Comparison of ENCODE assay signal across 13 cellular contexts in the genomic region with DNA sequence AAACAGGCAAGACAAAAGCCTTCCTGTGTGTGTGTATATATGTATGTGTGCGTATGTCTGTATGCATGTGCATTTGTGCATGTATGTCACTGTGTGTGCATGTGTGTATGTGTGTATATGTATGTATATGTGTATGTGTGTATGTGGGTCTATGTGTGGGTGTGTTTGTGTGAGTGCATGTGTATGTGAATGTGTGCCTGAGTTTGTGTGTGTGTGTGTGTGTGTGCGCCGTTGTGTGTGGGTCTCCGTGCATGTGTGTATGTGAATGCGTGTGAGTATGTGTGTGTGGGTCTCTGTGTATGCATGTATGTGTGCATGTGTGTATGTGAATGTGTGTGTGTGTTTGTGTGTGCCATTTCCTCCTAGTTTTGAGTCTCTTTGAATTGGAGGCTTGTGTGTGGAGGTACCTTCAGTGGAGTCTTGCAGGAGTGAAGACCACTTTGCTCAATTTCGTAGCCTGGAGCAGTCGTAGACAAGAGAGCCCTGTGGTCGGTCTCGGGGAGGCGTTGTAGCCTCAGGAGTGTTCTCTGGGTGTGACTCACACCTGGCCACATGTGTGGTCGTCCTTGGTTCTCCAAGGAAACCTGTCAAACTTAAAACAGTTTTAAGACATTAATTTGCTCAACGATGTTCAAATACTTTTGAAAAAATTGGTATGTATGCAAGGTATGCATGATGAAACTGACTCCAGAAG.
"Had no signal": no experiment of that assay in that cellular context is flagged by ENCODE, and none has a peak within 500 bp of the region (broad histone marks: within the 10 kb centered on the region; RNA-seq: fewer than 3 reads in every experiment).

No MANE protein-coding gene starts in this region.

- H3K27ac ChIP-seq: esophagus squamous epithelium, tibial artery had no signal

- H3K9me3 ChIP-seq: esophagus squamous epithelium, tibial artery had no signal

- H3K27me3 ChIP-seq: esophagus squamous epithelium, tibial artery had no signal

- H3K4me3 ChIP-seq: esophagus squamous epithelium, tibial artery had no signal

- H3K36me3 ChIP-seq: esophagus squamous epithelium, tibial artery had no signal

- FAIRE-seq: endometrium, small intestine had no signal

- DNase-seq: activated CD4-positive, alpha-beta memory T cell treated with anti-CD3 and anti-CD28 coated beads, Interleukin-2, amount 10 ng/mL, durations not matched to agents 7 days and 5 days; activated CD4-positive, alpha-beta T cell treated with anti-CD3 and anti-CD28 coated beads for 36 hours; activated gamma-delta T cell treated with Interleukin-2 at 50 U/mL for 16 hours; activated naive CD8-positive, alpha-beta T cell treated with anti-CD3 and anti-CD28 coated beads, Interleukin-2, amount 10 ng/mL, durations not matched to agents 7 days and 5 days; activated T-cell treated with anti-CD3 and anti-CD28 coated beads, Interleukin-2, amount 50 U/mL, for 72 hours; aorta; esophagus squamous epithelium; foreskin fibroblast; midbrain; small intestine; T-helper 1 cell; tibial artery had no signal

- ATAC-seq: activated CD4-positive, alpha-beta T cell treated with anti-CD3 and anti-CD28 coated beads for 36 hours; activated T-cell treated with anti-CD3 and anti-CD28 coated beads, Interleukin-2, amount 50 U/mL, for 72 hours had no signal
